In genomic region chr7:139389091-139389490, GRCh38 we compare ENCODE assay signal across 23 cellular contexts. TPM values are rescaled to one million over a fixed set of nuclear protein-coding genes. Genes with fewer than 3 reads are reported as not detected.
DNase-seq lines count a peak whose midpoint lies in the region; ATAC-seq and TF ChIP-seq lines count a peak whose summit lies in the region.
"Had no signal": no experiment of that assay in that cellular context is flagged by ENCODE, and none has a peak within 500 bp of the region (broad histone marks: within the 10 kb centered on the region; RNA-seq: fewer than 3 reads in every experiment).

No MANE protein-coding gene starts in this region.

- intact Hi-C loops in CD4-positive, alpha-beta memory T cell (cut with micrococcal nuclease), result no loop called here
- intact Hi-C loops in Caco-2 (cut with micrococcal nuclease; ENCODE audit: unreplicated experiment), result no loop called here
- intact Hi-C loops in mucosa of descending colon (cut with DNase I, micrococcal nuclease), result no loop called here

- peaks cover 8% of the 10 kb centered on the region for H3K4me1 ChIP-seq in CD4-positive, alpha-beta memory T cell (ENCODE audit: insufficient read depth, low read length)
- H3K4me1 ChIP-seq in Caco-2 (no peaks in the 10 kb centered on the region), mucosa of descending colon (ENCODE audit: low read depth) (no peaks in the 10 kb centered on the region)

- no peak for TF ChIP-seq CTCF in Caco-2 (IDR thresholded peaks at IDR 0.05; ENCODE audit: insufficient read depth in 1 of 2, low read depth in 1 of 2, low read length in 1 of 2, severe bottlenecking in 1 of 2, unreplicated experiment in 1 of 2)
- TF ChIP-seq CTCF in progenitor cell of endocrine pancreas (IDR thresholded peaks at IDR 0.05; ENCODE audit: unreplicated experiment), result no peak
- no peak for TF ChIP-seq CTCF in mucosa of descending colon (IDR thresholded peaks at IDR 0.05)

- H3K27ac ChIP-seq in CD4-positive, alpha-beta memory T cell (ENCODE audit: low read depth, low read length), result no peak overlapping the region
- H3K27ac ChIP-seq: PC-9, RWPE1 had no signal

- H3K36me3 Mint-ChIP-seq in CD4-positive, alpha-beta memory T cell, result peaks cover 30 to 60% of the 10 kb centered on the region in 2 donors
- H3K36me3 Mint-ChIP-seq in Caco-2 (ENCODE audit: insufficient read depth, unreplicated experiment) (peaks cover 59% of the 10 kb centered on the region), progenitor cell of endocrine pancreas (ENCODE audit: insufficient read depth) (peaks cover 27% of the 10 kb centered on the region)
- peaks cover 100% of the 10 kb centered on the region for H3K36me3 Mint-ChIP-seq in activated T-helper 17 cell treated with anti-CD3 and anti-CD28 coated beads, Interleukin-2, amount 50 U/mL, for 72 hours (ENCODE audit: low read depth)

- peaks cover 29 to 41% (median 29%) of the 10 kb centered on the region in 4 donors for H3K4me1 Mint-ChIP-seq in CD4-positive, alpha-beta memory T cell
- peaks cover under 1% of the 10 kb centered on the region for H3K4me1 Mint-ChIP-seq in Caco-2 (ENCODE audit: low read depth, unreplicated experiment)
- peaks cover 22% of the 10 kb centered on the region for H3K4me1 Mint-ChIP-seq in activated T-helper 17 cell treated with anti-CD3 and anti-CD28 coated beads, Interleukin-2, amount 50 U/mL, for 72 hours
- H3K4me1 Mint-ChIP-seq in progenitor cell of endocrine pancreas (ENCODE audit: low read depth), result peaks cover 4% of the 10 kb centered on the region

- no peak for ATAC-seq in activated T-helper 17 cell treated with anti-CD3 and anti-CD28 coated beads, Interleukin-2, amount 50 U/mL, for 72 hours (replicated peaks)
- ATAC-seq in mucosa of descending colon, result no peak

- H3K27me3 ChIP-seq in CD4-positive, alpha-beta memory T cell (ENCODE audit: insufficient read depth, low read length), result no peaks in the 10 kb centered on the region
- H3K27me3 ChIP-seq in Caco-2 (replicated peaks; ENCODE audit: control insufficient read depth, insufficient read depth, low read length), result no peaks in the 10 kb centered on the region

- H3K4me3 Mint-ChIP-seq in CD4-positive, alpha-beta memory T cell, result no peak overlapping the region
- H3K4me3 Mint-ChIP-seq in Caco-2 (ENCODE audit: unreplicated experiment) (no peak overlapping the region), progenitor cell of endocrine pancreas (ENCODE audit: low read depth) (no peak overlapping the region)
- H3K4me3 Mint-ChIP-seq in activated T-helper 17 cell treated with anti-CD3 and anti-CD28 coated beads, Interleukin-2, amount 50 U/mL, for 72 hours, result no peak overlapping the region
- H3K4me3 Mint-ChIP-seq: HFFc6 had no signal

- no peaks in the 10 kb centered on the region for H3K27me3 Mint-ChIP-seq in CD4-positive, alpha-beta memory T cell
- no peaks in the 10 kb centered on the region for H3K27me3 Mint-ChIP-seq in Caco-2 (ENCODE audit: insufficient read depth, unreplicated experiment)
- no peaks in the 10 kb centered on the region for H3K27me3 Mint-ChIP-seq in activated T-helper 17 cell treated with anti-CD3 and anti-CD28 coated beads, Interleukin-2, amount 50 U/mL, for 72 hours
- no peaks in the 10 kb centered on the region for H3K27me3 Mint-ChIP-seq in progenitor cell of endocrine pancreas

- CTCF ChIA-PET in CD4-positive, alpha-beta memory T cell (lab: Charles Lee; ENCODE audit: partially characterized antibody), result interaction anchor here (1.3 kb wide), 1 partner anchor 18 kb away, joined by 3 read pairs; no protein-coding TSS in a partner anchor
- CTCF ChIA-PET in Caco-2 (lab: Charles Lee), result no interaction called here

- H3K9me3 Mint-ChIP-seq in CD4-positive, alpha-beta memory T cell, result no peaks in the 10 kb centered on the region
- no peaks in the 10 kb centered on the region for H3K9me3 Mint-ChIP-seq in Caco-2 (ENCODE audit: unreplicated experiment)
- H3K9me3 Mint-ChIP-seq in activated T-helper 17 cell treated with anti-CD3 and anti-CD28 coated beads, Interleukin-2, amount 50 U/mL, for 72 hours, result no peaks in the 10 kb centered on the region
- H3K9me3 Mint-ChIP-seq in progenitor cell of endocrine pancreas (ENCODE audit: low read depth), result no peaks in the 10 kb centered on the region
- H3K9me3 Mint-ChIP-seq: HFFc6 had no signal

- no peaks in the 10 kb centered on the region for H3K9me3 ChIP-seq in CD4-positive, alpha-beta memory T cell (ENCODE audit: control insufficient read depth in 1 of 2, low read length in 2 of 2)
- H3K9me3 ChIP-seq in Caco-2 (no peaks in the 10 kb centered on the region), mucosa of descending colon (no peaks in the 10 kb centered on the region)

- H3K27ac Mint-ChIP-seq in CD4-positive, alpha-beta memory T cell, result peak overlapping the region in 4 of 7 donors; percentile 1 to 60 (median 34)
- H3K27ac Mint-ChIP-seq in Caco-2 (ENCODE audit: unreplicated experiment) (peak overlapping the region; percentile 4), progenitor cell of endocrine pancreas (peak overlapping the region; percentile 27)
- H3K27ac Mint-ChIP-seq in activated T-helper 17 cell treated with anti-CD3 and anti-CD28 coated beads, Interleukin-2, amount 50 U/mL, for 72 hours, result peak overlapping the region; percentile 8
- H3K27ac Mint-ChIP-seq: HFFc6 had no signal

- DNase-seq in CD4-positive, alpha-beta memory T cell, result no peak
- DNase-seq in Caco-2 (no peak), progenitor cell of endocrine pancreas (ENCODE audit: low spot score, unreplicated experiment) (no peak), mucosa of descending colon (no peak), HT-29 (ENCODE audit: low spot score) (no peak)
- no peak for DNase-seq in stimulated activated naive CD4-positive, alpha-beta T cell treated with Interleukin-2 at 50 U/mL for 16 hours (lab: John Stamatoyannopoulos, UW)
- DNase-seq: ACHN, C1 segment of cervical spinal cord, DMS 273 treated with DMSO at 0.1 percent for 48 hours, DND-41, H7, HFFc6, Kasumi-1, MM.1S, NCI-H1092, NCI-H146, NCI-H2029 treated with DMSO at 0.1 percent for 48 hours, NCI-H2171, NCI-H526, PC-9, SIG-M5 had no signal

- peaks cover 30% of the 10 kb centered on the region for H3K36me3 ChIP-seq in CD4-positive, alpha-beta memory T cell (ENCODE audit: insufficient read depth, low read length)
- H3K36me3 ChIP-seq in Caco-2 (ENCODE audit: control insufficient read depth, insufficient read depth, low read length) (no peaks in the 10 kb centered on the region), mucosa of descending colon (ENCODE audit: low read depth) (no peaks in the 10 kb centered on the region)

- H3K4me3 ChIP-seq in CD4-positive, alpha-beta memory T cell (ENCODE audit: low read length in 2 of 2), result no peak overlapping the region
- H3K4me3 ChIP-seq in Caco-2 (ENCODE audit: low read depth, low read length) (no peak overlapping the region), mucosa of descending colon (no peak overlapping the region)
- H3K4me3 ChIP-seq: PC-9 had no signal

- POLR2A ChIA-PET in CD4-positive, alpha-beta memory T cell (lab: Charles Lee; ENCODE audit: partially characterized antibody), result no interaction called here
- POLR2A ChIA-PET in Caco-2 (lab: Charles Lee), result no interaction called here

- BruUV-seq in Caco-2 (replicated peaks; lab: Mats Ljungman, UMichigan), result no TSS peak

RNA-seq across cellular contexts. Expression of gene LUC7L2, which starts 29.4 kb away (rescaled TPM):
- total RNA-seq in CD4-positive, alpha-beta memory T cell, result 100 to 1,000 TPM; 131 to 133 TPM
- polyA plus RNA-seq in CD4-positive, alpha-beta memory T cell, result 10 to 100 TPM; 50.0 to 73.0 TPM
- total RNA-seq in Caco-2 (2022), result 74.2 and 75.8 TPM in 2 replicates
- total RNA-seq in activated T-helper 17 cell treated with anti-CD3 and anti-CD28 coated beads, Interleukin-2, amount 50 U/mL, for 72 hours, result 100 to 1,000 TPM; 115 to 130 TPM
- 90.9 and 94.7 TPM in 2 replicates for total RNA-seq in progenitor cell of endocrine pancreas
- 10 to 100 TPM; 78.4 to 85.2 (median 82.0) TPM for total RNA-seq in mucosa of descending colon
- 178 and 201 TPM in 2 replicates for total RNA-seq in HT-29 (2014; rRNA removed; shearing (Covaris generic))

RNA-seq across cellular contexts. Expression of gene FMC1, which starts 48.0 kb away (rescaled TPM):
- total RNA-seq in CD4-positive, alpha-beta memory T cell, result 10 to 100 TPM in 1 of 2 experiments, 1 to 10 TPM in 1; 6.7 to 12.5 TPM
- polyA plus RNA-seq in CD4-positive, alpha-beta memory T cell, result 10 to 100 TPM; 47.8 to 66.8 TPM
- total RNA-seq in Caco-2 (2022), result 8.7 and 15.1 TPM in 2 replicates
- 1 to 10 TPM; 3.0 to 6.7 TPM for total RNA-seq in activated T-helper 17 cell treated with anti-CD3 and anti-CD28 coated beads, Interleukin-2, amount 50 U/mL, for 72 hours
- 17.9 and 18.6 TPM in 2 replicates for total RNA-seq in progenitor cell of endocrine pancreas
- 10 to 100 TPM; 12.3 to 17.3 (median 16.1) TPM for total RNA-seq in mucosa of descending colon
- total RNA-seq in HT-29 (2014; rRNA removed; shearing (Covaris generic)), result 16.5 and 19.4 TPM in 2 replicates
